17 cellular contexts compared by ENCODE assay signal in the genomic region with DNA sequence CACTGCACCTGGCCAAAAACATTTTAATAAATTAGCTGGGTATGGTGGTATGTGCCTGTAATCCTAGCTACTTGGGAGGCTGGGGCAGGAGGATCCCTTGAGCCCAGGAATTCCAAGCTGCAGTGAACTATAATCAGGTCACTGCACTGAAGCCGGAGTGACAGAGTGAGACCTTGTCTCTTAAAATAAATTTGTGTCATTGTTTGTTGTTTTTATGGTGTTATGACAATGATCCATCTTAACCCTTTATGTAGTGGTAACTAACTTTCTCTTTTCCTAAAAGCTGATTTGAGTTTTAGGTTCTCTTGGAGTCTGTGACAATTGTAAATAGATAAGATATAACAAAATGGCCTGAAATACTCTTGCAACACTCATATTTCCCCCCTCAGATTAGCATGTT. TPM values are rescaled to one million over a fixed set of nuclear protein-coding genes. Genes with fewer than 3 reads are reported as not detected.
DNase-seq lines count a peak whose midpoint lies in the region; ATAC-seq and TF ChIP-seq lines count a peak whose summit lies in the region.
"Had no signal": no experiment of that assay in that cellular context is flagged by ENCODE, and none has a peak within 500 bp of the region (broad histone marks: within the 10 kb centered on the region; RNA-seq: fewer than 3 reads in every experiment).

No MANE protein-coding gene starts in this region.

- H3K4me3 ChIP-seq in mammary epithelial cell (replicated peaks in 1 of 3; ENCODE audit: insufficient read depth in 1 of 3, low read depth in 2 of 3, low read length in 3 of 3) = no peak overlapping the region
- H3K4me3 ChIP-seq in smooth muscle cell = no peak overlapping the region
- H3K4me3 ChIP-seq in OCI-LY7 (ENCODE audit: low read depth, low read length, poor library complexity, severe bottlenecking) = no peak overlapping the region

- H3K36me3 ChIP-seq in mammary epithelial cell (ENCODE audit: insufficient read depth, low read length) (peaks cover 13% of the 10 kb centered on the region), smooth muscle cell (ENCODE audit: low read depth) (no peaks in the 10 kb centered on the region), OCI-LY7 (ENCODE audit: insufficient read depth, low read length) (no peaks in the 10 kb centered on the region)

- POLR2A ChIA-PET in HEK293T (lab: Yijun Ruan, JAX) (no interaction called here), OCI-LY7 (lab: Charles Lee) (interaction anchor here (0.7 to 1.1 kb wide), 3 partner anchors 17 to 643 kb away, joined by 3 to 4 read pairs (median 3); no protein-coding TSS in a partner anchor)

- peaks cover 50% of the 10 kb centered on the region for H4K20me1 ChIP-seq in mammary epithelial cell (ENCODE audit: insufficient read depth, low read length)
- H4K20me1 ChIP-seq in smooth muscle cell (ENCODE audit: low read depth) = peaks cover 84% of the 10 kb centered on the region
- no peaks in the 10 kb centered on the region for H4K20me1 ChIP-seq in OCI-LY7 (ENCODE audit: insufficient read depth, low read length)

- H3K27me3 ChIP-seq in mammary epithelial cell (ENCODE audit: insufficient read depth, low read length) (no peaks in the 10 kb centered on the region), smooth muscle cell (ENCODE audit: low read depth) (no peaks in the 10 kb centered on the region)

- in situ Hi-C loops in mammary epithelial cell (cut with MboI; ENCODE audit: low sequenced_read_pairs in 2 of 2) = no loop called here

- no peaks in the 10 kb centered on the region for H3K9me3 Mint-ChIP-seq in activated T-cell treated with anti-CD3 and anti-CD28 coated beads, Interleukin-2, amount 50 U/mL, for 24 hours
- no peaks in the 10 kb centered on the region for H3K9me3 Mint-ChIP-seq in activated T-cell treated with anti-CD3 and anti-CD28 coated beads, Interleukin-2, amount 50 U/mL, for 72 hours
- H3K9me3 Mint-ChIP-seq: CD8-positive, alpha-beta T cell had no signal

- peaks cover 34% of the 10 kb centered on the region for H3K4me1 Mint-ChIP-seq in activated T-cell treated with anti-CD3 and anti-CD28 coated beads, Interleukin-2, amount 50 U/mL, for 24 hours (ENCODE audit: low read depth)
- H3K4me1 Mint-ChIP-seq in activated T-cell treated with anti-CD3 and anti-CD28 coated beads, Interleukin-2, amount 50 U/mL, for 72 hours (ENCODE audit: low read depth) = peaks cover 62% of the 10 kb centered on the region

- no peaks in the 10 kb centered on the region for H3K36me3 Mint-ChIP-seq in activated T-cell treated with anti-CD3 and anti-CD28 coated beads, Interleukin-2, amount 50 U/mL, for 24 hours (ENCODE audit: low read depth)
- H3K36me3 Mint-ChIP-seq in activated T-cell treated with anti-CD3 and anti-CD28 coated beads, Interleukin-2, amount 50 U/mL, for 72 hours (ENCODE audit: insufficient read depth in 2 of 2) = no peaks in the 10 kb centered on the region

- peak overlapping the region; percentile 8 for H3K27ac Mint-ChIP-seq in activated T-cell treated with anti-CD3 and anti-CD28 coated beads, Interleukin-2, amount 50 U/mL, for 24 hours
- H3K27ac Mint-ChIP-seq in activated T-cell treated with anti-CD3 and anti-CD28 coated beads, Interleukin-2, amount 50 U/mL, for 72 hours = no peak overlapping the region
- H3K27ac Mint-ChIP-seq: CD8-positive, alpha-beta T cell had no signal

- dilution Hi-C loops in mammary epithelial cell (cut with HindIII; ENCODE audit: low sequenced_read_pairs) = loop anchor here (25.0 kb wide), 1 partner anchor 92 kb away; no protein-coding TSS in a partner anchor

- TF ChIP-seq CTCF in mammary epithelial cell (conservative IDR thresholded peaks at IDR 0.05 in 1 of 2, IDR thresholded peaks at IDR 0.05 in 1 of 2; ENCODE audit: extremely low read depth in 1 of 2, insufficient read depth in 1 of 2, low read depth in 1 of 2, low read length in 2 of 2) (no peak), smooth muscle cell (IDR thresholded peaks at IDR 0.05; ENCODE audit: borderline replicate concordance, insufficient read depth, poor library complexity, severe bottlenecking) (no peak), OCI-LY7 (conservative IDR thresholded peaks at IDR 0.05; ENCODE audit: low read length) (no peak)

- 92% methylated on average over 1 of the region's 1 CpG for WGBS in mammary epithelial cell (ENCODE audit: low coverage, missing lambda C conversion rate)
- 76% methylated on average over 1 of the region's 1 CpG for WGBS in smooth muscle cell (ENCODE audit: low lambda C conversion rate)

- no peak for ATAC-seq in activated T-cell treated with anti-CD3 and anti-CD28 coated beads, Interleukin-2, amount 50 U/mL, for 72 hours (replicated peaks in 1 of 2)
- no peak for ATAC-seq in HG03354 (IDR thresholded peaks at IDR 0.05; ENCODE audit: poor library complexity, severe bottlenecking, unreplicated experiment)
- ATAC-seq: CD8-positive, alpha-beta T cell; HCT116 had no signal

- no peaks in the 10 kb centered on the region for H3K27me3 Mint-ChIP-seq in activated T-cell treated with anti-CD3 and anti-CD28 coated beads, Interleukin-2, amount 50 U/mL, for 24 hours
- H3K27me3 Mint-ChIP-seq in activated T-cell treated with anti-CD3 and anti-CD28 coated beads, Interleukin-2, amount 50 U/mL, for 72 hours (ENCODE audit: low read depth) = no peaks in the 10 kb centered on the region

- no peak for DNase-seq in activated T-cell treated with anti-CD3 and anti-CD28 coated beads, Interleukin-2, amount 50 U/mL, for 24 hours
- no peak for DNase-seq in activated T-cell treated with anti-CD3 and anti-CD28 coated beads, Interleukin-2, amount 50 U/mL, for 72 hours
- DNase-seq in HEK293T (ENCODE audit: extremely low spot score) (no peak), mammary epithelial cell (no peak), smooth muscle cell (lab: John Stamatoyannopoulos, UW; ENCODE audit: unreplicated experiment) (no peak), OCI-LY7 (ENCODE audit: low spot score) (no peak), NCI-H446 treated with DMSO at 0.1 percent for 48 hours (lab: John Stamatoyannopoulos, UW) (no peak)
- DNase-seq: 8988T; CD8-positive, alpha-beta T cell; DMS79; KBM-7; NCI-H1048; NCI-H1436 treated with DMSO at 0.1 percent for 48 hours; NCI-H2029 treated with DMSO at 0.1 percent for 48 hours; NCI-H524 had no signal

- CTCF ChIA-PET in HEK293T (lab: Yijun Ruan, JAX) = interaction anchor here (0.6 to 0.7 kb wide), 2 partner anchors 21 to 173 kb away, joined by 3 read pairs; no protein-coding TSS in a partner anchor
- CTCF ChIA-PET in mammary epithelial cell (lab: Charles Lee; ENCODE audit: low non-redundant PET) = no interaction called here
- CTCF ChIA-PET in OCI-LY7 (lab: Charles Lee; ENCODE audit: unreplicated experiment) = no interaction called here

- H3K4me1 ChIP-seq in mammary epithelial cell (ENCODE audit: insufficient read depth, low read length) (peaks cover 49% of the 10 kb centered on the region), smooth muscle cell (ENCODE audit: low read depth) (peaks cover 5% of the 10 kb centered on the region), OCI-LY7 (ENCODE audit: insufficient read depth, low read length, poor library complexity, severe bottlenecking) (no peaks in the 10 kb centered on the region)

- H2AFZ ChIP-seq in mammary epithelial cell (ENCODE audit: low read depth, low read length) (no peak overlapping the region), smooth muscle cell (ENCODE audit: low read depth) (no peak overlapping the region), OCI-LY7 (ENCODE audit: low read length) (no peak overlapping the region)

- no peak overlapping the region for H3K4me2 ChIP-seq in mammary epithelial cell (ENCODE audit: insufficient read depth, low read depth, low read length)
- H3K4me2 ChIP-seq in smooth muscle cell = no peak overlapping the region
- H3K4me2 ChIP-seq in OCI-LY7 (ENCODE audit: low read length) = no peak overlapping the region

- BruUV-seq in mammary epithelial cell (replicated peaks; lab: Mats Ljungman, UMichigan) (no TSS peak), OCI-LY7 (replicated peaks; lab: Mats Ljungman, UMichigan) (no TSS peak)

- intact Hi-C loops in mammary epithelial cell (cut with micrococcal nuclease) = no loop called here
- intact Hi-C loops in OCI-LY7 (cut with micrococcal nuclease; ENCODE audit: unreplicated experiment) = no loop called here

- peaks cover 99% of the 10 kb centered on the region for H3K79me2 ChIP-seq in mammary epithelial cell (ENCODE audit: insufficient read depth, low read length)
- H3K79me2 ChIP-seq in smooth muscle cell (ENCODE audit: low read depth) = peaks cover 98% of the 10 kb centered on the region
- H3K79me2 ChIP-seq in OCI-LY7 (ENCODE audit: insufficient read depth, low read depth, low read length) = no peaks in the 10 kb centered on the region

- H3K27ac ChIP-seq in mammary epithelial cell (ENCODE audit: insufficient read depth, low read depth, low read length) (peak overlapping the region; percentile 7), smooth muscle cell (ENCODE audit: low read depth) (peak overlapping the region; percentile 63), OCI-LY7 (ENCODE audit: low read depth, low read length, poor library complexity, severe bottlenecking) (no peak overlapping the region)

- peaks cover 7% of the 10 kb centered on the region for H3F3A ChIP-seq in smooth muscle cell (ENCODE audit: low read depth)

- H3K9me2 ChIP-seq in OCI-LY7 (ENCODE audit: insufficient read depth, low read length) = no peaks in the 10 kb centered on the region

- H3K9ac ChIP-seq in mammary epithelial cell (ENCODE audit: insufficient read depth, low read length) = no peak overlapping the region
- H3K9ac ChIP-seq in smooth muscle cell (ENCODE audit: low read depth) = no peak overlapping the region

- H3K4me3 Mint-ChIP-seq in activated T-cell treated with anti-CD3 and anti-CD28 coated beads, Interleukin-2, amount 50 U/mL, for 24 hours = no peak overlapping the region
- no peak overlapping the region for H3K4me3 Mint-ChIP-seq in activated T-cell treated with anti-CD3 and anti-CD28 coated beads, Interleukin-2, amount 50 U/mL, for 72 hours
- H3K4me3 Mint-ChIP-seq: CD8-positive, alpha-beta T cell had no signal

- no peaks in the 10 kb centered on the region for H3K9me3 ChIP-seq in mammary epithelial cell (replicated peaks; ENCODE audit: insufficient read depth, low read length)
- H3K9me3 ChIP-seq in smooth muscle cell (replicated peaks; ENCODE audit: low read depth) = no peaks in the 10 kb centered on the region
- no peaks in the 10 kb centered on the region for H3K9me3 ChIP-seq in OCI-LY7 (ENCODE audit: low read length)

RNA-seq across cellular contexts. Expression of a gene that starts 20.7 kb away (rescaled TPM):
- total RNA-seq in activated T-cell treated with anti-CD3 and anti-CD28 coated beads, Interleukin-2, amount 50 U/mL, for 72 hours = 10 to 100 TPM; 46.1 to 56.7 TPM
- total RNA-seq in mammary epithelial cell (1,000 to 10,000 TPM in 1 of 2 donors, 100 to 1,000 TPM in 1; 930 to 1,038 TPM), smooth muscle cell (106 and 145 TPM in 2 replicates), OCI-LY7 (2022) (39.1 and 39.7 TPM in 2 replicates)
- polyA plus RNA-seq in mammary epithelial cell (415 TPM), smooth muscle cell (52.7 and 85.9 TPM in 2 replicates)
- 1,694 TPM for polyA minus RNA-seq in mammary epithelial cell
- 29.5 and 29.9 TPM in 2 replicates for total RNA-seq in OCI-LY7 (2014; rRNA removed; shearing (Covaris generic))
